Comparison of ENCODE assay signal across 19 cellular contexts in the genomic region with DNA sequence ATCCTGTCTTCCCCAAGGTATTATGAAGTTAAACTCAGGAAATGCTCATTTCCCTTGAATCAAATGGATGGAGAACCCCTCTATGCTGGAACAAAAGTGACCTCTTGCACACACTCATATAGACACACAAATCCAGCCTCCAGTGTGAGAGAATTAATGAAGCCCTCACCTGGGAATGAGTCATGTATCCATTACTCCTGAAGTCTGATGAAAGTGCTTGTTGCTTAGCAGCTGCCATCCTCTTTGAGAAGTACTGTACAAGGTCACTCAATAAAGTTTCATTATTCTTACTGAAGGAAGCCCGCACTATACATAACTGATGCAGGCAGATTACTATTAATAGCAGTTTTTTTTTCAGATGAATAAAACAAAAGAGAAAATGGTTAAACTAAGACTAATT.
"Had no signal": no experiment of that assay in that cellular context is flagged by ENCODE, and none has a peak within 500 bp of the region (broad histone marks: within the 10 kb centered on the region; RNA-seq: fewer than 3 reads in every experiment).

No MANE protein-coding gene starts in this region.

- H3K27me3 ChIP-seq: brain microvascular endothelial cell, Peyer's patch had no signal

- H3K9me3 ChIP-seq: Peyer's patch had no signal

- H3K36me3 ChIP-seq: brain microvascular endothelial cell, Peyer's patch had no signal

- DNase-seq: activated CD4-positive, alpha-beta T cell treated with anti-CD3 and anti-CD28 coated beads for 4 hours; activated CD8-positive, alpha-beta memory T cell treated with anti-CD3 and anti-CD28 coated beads, Interleukin-2, amount 50 U/mL, for 4 hours; activated CD8-positive, alpha-beta T cell treated with anti-CD3 and anti-CD28 coated beads for 36 hours; activated gamma-delta T cell treated with Interleukin-2 at 50 U/mL for 16 hours; activated naive CD4-positive, alpha-beta T cell treated with anti-CD3 and anti-CD28 coated beads, Interleukin-2, amount 10 ng/mL, durations not matched to agents 7 days and 5 days; activated naive CD8-positive, alpha-beta T cell treated with anti-CD3 and anti-CD28 coated beads for 36 hours; activated T-cell treated with anti-CD3 and anti-CD28 coated beads, Interleukin-2, amount 50 U/mL, for 72 hours; brain microvascular endothelial cell; MM.1S; NCI-H1105; NCI-H1436; NCI-H1694 treated with DMSO at 0.1 percent for 48 hours; NCI-H2029 treated with DMSO at 0.1 percent for 48 hours; NCI-H446 treated with DMSO at 0.1 percent for 48 hours; NCI-H524 treated with DMSO at 0.1 percent for 48 hours; Peyer's patch; Right ventricle myocardium superior had no signal

- H3K4me1 ChIP-seq: Peyer's patch had no signal

- H3K4me3 ChIP-seq: Peyer's patch had no signal

- ATAC-seq: activated CD4-positive, CD25-positive, alpha-beta regulatory T cell treated with anti-CD3 and anti-CD28 coated beads, Interleukin-2, amount 50 U/mL, for 24 hours; activated CD8-positive, alpha-beta T cell treated with anti-CD3 and anti-CD28 coated beads for 36 hours; activated T-cell treated with anti-CD3 and anti-CD28 coated beads, Interleukin-2, amount 50 U/mL, for 72 hours had no signal

- H3K27ac ChIP-seq: brain microvascular endothelial cell, Peyer's patch, RWPE1 had no signal
